ENCODE assay signal across 34 cellular contexts in genomic region chr3:44079916-44080315, GRCh38.
"Had no signal": no experiment of that assay in that cellular context is flagged by ENCODE, and none has a peak within 500 bp of the region (broad histone marks: within the 10 kb centered on the region; RNA-seq: fewer than 3 reads in every experiment).

No MANE protein-coding gene starts in this region.

- H3K27me3 Mint-ChIP-seq: activated B cell treated with CpG ODN at 0.5 μM for 24 hours; activated CD4-positive, alpha-beta memory T cell treated with anti-CD3 and anti-CD28 coated beads for 36 hours; activated CD8-positive, alpha-beta T cell treated with anti-CD3 and anti-CD28 coated beads for 36 hours; activated naive CD8-positive, alpha-beta T cell treated with anti-CD3 and anti-CD28 coated beads, Interleukin-2, amount 50 U/mL, for 24 hours had no signal

- H3K9me3 Mint-ChIP-seq: activated B cell treated with CpG ODN at 0.5 μM for 24 hours; activated CD4-positive, alpha-beta memory T cell treated with anti-CD3 and anti-CD28 coated beads for 36 hours; activated CD4-positive, alpha-beta T cell treated with anti-CD3 and anti-CD28 coated beads, Interleukin-2, amount 10 ng/mL, durations not matched to agents 24 days and 14 days; activated CD8-positive, alpha-beta T cell treated with anti-CD3 and anti-CD28 coated beads for 36 hours; activated naive CD4-positive, alpha-beta T cell treated with anti-CD3 and anti-CD28 coated beads for 36 hours; activated naive CD8-positive, alpha-beta T cell treated with anti-CD3 and anti-CD28 coated beads, Interleukin-2, amount 10 ng/mL, durations not matched to agents 7 days and 5 days; activated naive CD8-positive, alpha-beta T cell treated with anti-CD3 and anti-CD28 coated beads, Interleukin-2, amount 50 U/mL, for 24 hours; activated T-cell treated with anti-CD3 and anti-CD28 coated beads, Interleukin-2, amount 50 U/mL, for 4 hours; activated T-cell treated with anti-CD3 and anti-CD28 coated beads, Interleukin-2, amount 50 U/mL, for 72 hours; activated T-helper 1 cell treated with anti-CD3 and anti-CD28 coated beads, Interleukin-12 subunit alpha, Interleukin-12 subunit beta, Interleukin-2, Interleukin-4 antibody, amounts not matched to agents 30 ng/mL and 10 ng/mL and 1 ng/mL, durations not matched to agents 14 hours and 24 hours and 36 hours; activated T-helper 17 cell treated with anti-CD3 and anti-CD28 coated beads, Interleukin-2, amount 50 U/mL, for 72 hours; brain; T-helper 1 cell treated with Interleukin-12 subunit alpha and Interleukin-12 subunit beta and Interleukin-4 antibody, amounts not matched to agents 30 μg/mL and 1 μg/mL, for 36 hours; T-helper 2 cell treated with Interferon-gamma antibody and Interleukin-4, amounts not matched to agents 5 μg/mL and 100 μg/mL, for 36 hours had no signal

- H3K4me1 Mint-ChIP-seq: activated CD4-positive, alpha-beta T cell treated with anti-CD3 and anti-CD28 coated beads, Interleukin-2, amount 10 ng/mL, durations not matched to agents 24 days and 14 days; activated naive CD8-positive, alpha-beta T cell treated with anti-CD3 and anti-CD28 coated beads, Interleukin-2, amount 50 U/mL, for 24 hours; activated T-helper 17 cell treated with anti-CD3 and anti-CD28 coated beads, Interleukin-2, amount 50 U/mL, for 72 hours had no signal

- H3K27ac Mint-ChIP-seq: activated B cell treated with CpG ODN at 0.5 μM for 24 hours; activated CD4-positive, alpha-beta memory T cell treated with anti-CD3 and anti-CD28 coated beads for 36 hours; activated CD4-positive, alpha-beta T cell treated with anti-CD3 and anti-CD28 coated beads, Interleukin-2, amount 10 ng/mL, durations not matched to agents 24 days and 14 days; activated CD8-positive, alpha-beta T cell treated with anti-CD3 and anti-CD28 coated beads for 36 hours; activated naive CD4-positive, alpha-beta T cell treated with anti-CD3 and anti-CD28 coated beads for 36 hours; activated naive CD8-positive, alpha-beta T cell; activated naive CD8-positive, alpha-beta T cell treated with anti-CD3 and anti-CD28 coated beads, Interleukin-2, amount 10 ng/mL, durations not matched to agents 7 days and 5 days; activated naive CD8-positive, alpha-beta T cell treated with anti-CD3 and anti-CD28 coated beads, Interleukin-2, amount 50 U/mL, for 24 hours; activated T-cell treated with anti-CD3 and anti-CD28 coated beads, Interleukin-2, amount 50 U/mL, for 72 hours; activated T-helper 1 cell treated with anti-CD3 and anti-CD28 coated beads, Interleukin-12 subunit alpha, Interleukin-12 subunit beta, Interleukin-2, Interleukin-4 antibody, amounts not matched to agents 30 ng/mL and 10 ng/mL and 1 ng/mL, durations not matched to agents 14 hours and 24 hours and 36 hours; activated T-helper 17 cell treated with anti-CD3 and anti-CD28 coated beads, Interleukin-2, amount 50 U/mL, for 72 hours; T-helper 1 cell treated with Interleukin-12 subunit alpha and Interleukin-12 subunit beta and Interleukin-4 antibody, amounts not matched to agents 30 μg/mL and 1 μg/mL, for 36 hours; T-helper 2 cell treated with Interferon-gamma antibody and Interleukin-4, amounts not matched to agents 5 μg/mL and 100 μg/mL, for 36 hours had no signal

- H3K4me1 ChIP-seq: ascending aorta had no signal

- H3K9me3 ChIP-seq: ascending aorta had no signal

- H3K36me3 Mint-ChIP-seq: activated CD4-positive, alpha-beta memory T cell treated with anti-CD3 and anti-CD28 coated beads for 36 hours; activated naive CD8-positive, alpha-beta T cell; activated naive CD8-positive, alpha-beta T cell treated with anti-CD3 and anti-CD28 coated beads, Interleukin-2, amount 10 ng/mL, durations not matched to agents 7 days and 5 days; brain had no signal

- H3K27ac ChIP-seq: ascending aorta, cardiac muscle cell, VCaP had no signal

- H3K4me3 ChIP-seq: ascending aorta, cardiac muscle cell had no signal

- DNase-seq: activated B cell treated with CpG ODN at 0.5 μM for 24 hours; activated CD4-positive, alpha-beta memory T cell treated with anti-CD3 and anti-CD28 coated beads for 36 hours; activated CD4-positive, alpha-beta T cell treated with anti-CD3 and anti-CD28 coated beads for 4 hours; activated CD4-positive, alpha-beta T cell treated with anti-CD3 and anti-CD28 coated beads, Interleukin-2, amount 10 ng/mL, durations not matched to agents 24 days and 14 days; activated CD4-positive, alpha-beta T cell treated with anti-CD3 and anti-CD28 coated beads, Interleukin-2, amount 50 U/mL, for 1 hour; activated CD4-positive, alpha-beta T cell treated with anti-CD3 and anti-CD28 coated beads, Interleukin-2, amount 50 U/mL, for 4 hours; activated CD4-positive, CD25-positive, alpha-beta regulatory T cell treated with anti-CD3 and anti-CD28 coated beads, Interleukin-2, amount 50 U/mL, for 72 hours; activated CD8-positive, alpha-beta memory T cell treated with anti-CD3 and anti-CD28 coated beads, Interleukin-2, amount 50 U/mL, for 4 hours; activated CD8-positive, alpha-beta T cell treated with anti-CD3 and anti-CD28 coated beads for 36 hours; activated effector memory CD4-positive, alpha-beta T cell treated with anti-CD3 and anti-CD28 coated beads, Interleukin-2, amount 50 U/mL, for 16 hours; activated gamma-delta T cell treated with Interleukin-2 at 50 U/mL for 16 hours; activated naive CD4-positive, alpha-beta T cell; activated naive CD4-positive, alpha-beta T cell treated with anti-CD3 and anti-CD28 coated beads for 36 hours; activated naive CD4-positive, alpha-beta T cell treated with anti-CD3 and anti-CD28 coated beads, Interleukin-2, amount 50 U/mL, for 16 hours; activated naive CD8-positive, alpha-beta T cell treated with anti-CD3 and anti-CD28 coated beads, Interleukin-2, amount 10 ng/mL, durations not matched to agents 7 days and 5 days; activated naive CD8-positive, alpha-beta T cell treated with anti-CD3 and anti-CD28 coated beads, Interleukin-2, amount 50 U/mL, for 24 hours; activated T-cell treated with anti-CD3 and anti-CD28 coated beads for 4 hours; activated T-cell treated with anti-CD3 and anti-CD28 coated beads, Interleukin-2, amount 50 U/mL, for 1 hour; activated T-cell treated with anti-CD3 and anti-CD28 coated beads, Interleukin-2, amount 50 U/mL, for 4 hours; activated T-cell treated with anti-CD3 and anti-CD28 coated beads, Interleukin-2, amount 50 U/mL, for 72 hours; central memory CD4-positive, alpha-beta T cell; SW 1271; T-helper 1 cell; T-helper 2 cell; T-helper 9 cell had no signal

- H3K4me3 Mint-ChIP-seq: activated B cell treated with CpG ODN at 0.5 μM for 24 hours; activated CD4-positive, alpha-beta memory T cell treated with anti-CD3 and anti-CD28 coated beads for 36 hours; activated CD4-positive, alpha-beta T cell treated with anti-CD3 and anti-CD28 coated beads, Interleukin-2, amount 10 ng/mL, durations not matched to agents 24 days and 14 days; activated CD8-positive, alpha-beta T cell treated with anti-CD3 and anti-CD28 coated beads for 36 hours; activated naive CD4-positive, alpha-beta T cell treated with anti-CD3 and anti-CD28 coated beads for 36 hours; activated naive CD8-positive, alpha-beta T cell; activated naive CD8-positive, alpha-beta T cell treated with anti-CD3 and anti-CD28 coated beads, Interleukin-2, amount 10 ng/mL, durations not matched to agents 7 days and 5 days; activated naive CD8-positive, alpha-beta T cell treated with anti-CD3 and anti-CD28 coated beads, Interleukin-2, amount 50 U/mL, for 24 hours; activated T-cell treated with anti-CD3 and anti-CD28 coated beads, Interleukin-2, amount 50 U/mL, for 4 hours; activated T-cell treated with anti-CD3 and anti-CD28 coated beads, Interleukin-2, amount 50 U/mL, for 72 hours; activated T-helper 1 cell treated with anti-CD3 and anti-CD28 coated beads, Interleukin-12 subunit alpha, Interleukin-12 subunit beta, Interleukin-2, Interleukin-4 antibody, amounts not matched to agents 30 ng/mL and 10 ng/mL and 1 ng/mL, durations not matched to agents 14 hours and 24 hours and 36 hours; activated T-helper 17 cell treated with anti-CD3 and anti-CD28 coated beads, Interleukin-2, amount 50 U/mL, for 72 hours; T-helper 1 cell treated with Interleukin-12 subunit alpha and Interleukin-12 subunit beta and Interleukin-4 antibody, amounts not matched to agents 30 μg/mL and 1 μg/mL, for 36 hours; T-helper 2 cell treated with Interferon-gamma antibody and Interleukin-4, amounts not matched to agents 5 μg/mL and 100 μg/mL, for 36 hours had no signal

- H3K27me3 ChIP-seq: ascending aorta had no signal

- H3K36me3 ChIP-seq: ascending aorta, cardiac muscle cell had no signal
